In the genomic region with DNA sequence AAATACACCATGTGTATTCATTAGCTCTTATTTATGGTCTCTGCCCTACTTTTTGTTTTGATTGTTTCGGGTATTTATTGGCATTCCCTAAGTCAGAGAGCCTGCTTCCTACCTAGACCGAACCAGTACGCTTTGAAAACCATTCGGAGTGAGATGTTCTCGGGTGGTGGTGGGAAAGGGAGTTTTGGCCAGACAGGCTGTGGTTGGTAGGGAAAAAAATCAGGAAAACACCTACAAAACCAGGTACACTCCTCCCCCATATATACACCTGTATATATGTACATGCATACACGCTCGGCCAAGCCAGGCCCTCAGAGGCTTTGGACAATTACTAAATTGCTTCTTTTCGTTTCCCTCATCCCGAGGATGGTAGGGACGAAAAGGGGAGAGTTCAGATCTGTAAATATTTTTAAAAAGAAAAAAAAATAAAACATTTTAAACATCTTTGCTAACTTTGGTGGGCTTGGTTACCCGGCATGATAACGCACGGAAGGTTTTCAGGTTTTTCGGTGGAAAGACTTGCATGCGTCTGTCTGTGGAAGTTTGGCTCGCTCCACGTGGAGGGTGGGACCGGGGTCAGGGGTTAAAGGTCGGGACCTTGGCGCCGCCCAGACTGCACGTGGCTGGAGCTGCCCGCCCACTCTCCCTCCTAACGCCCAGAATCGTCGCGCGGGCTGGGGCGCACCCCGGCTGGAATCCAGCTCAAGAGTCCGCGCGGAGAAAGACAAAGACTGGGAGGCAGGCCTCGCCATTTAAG, we compare ENCODE assay signal across 10 cellular contexts. TPM values are rescaled to one million over a fixed set of nuclear protein-coding genes. Genes with fewer than 3 reads are reported as not detected.
DNase-seq lines count a peak whose midpoint lies in the region; ATAC-seq, FAIRE-seq and TF ChIP-seq lines count a peak whose summit lies in the region.
"Had no signal": no experiment of that assay in that cellular context is flagged by ENCODE, and none has a peak within 500 bp of the region (broad histone marks: within the 10 kb centered on the region; RNA-seq: fewer than 3 reads in every experiment).

No MANE protein-coding gene starts in this region.

- TF ChIP-seq POLR2A in GM12878 (IDR thresholded peaks at IDR 0.05; ENCODE audit: low read depth, low read length) (no peak), vagina (IDR thresholded peaks at IDR 0.05) (no peak), GM12892 (IDR thresholded peaks at IDR 0.05; ENCODE audit: low read depth, low read length) (no peak)

- RAD21 ChIA-PET in GM12878 (lab: Charles Lee; ENCODE audit: unreplicated experiment), result interaction anchor here (0.8 kb wide), 1 partner anchor 408 kb away, joined by 4 read pairs; no protein-coding TSS in a partner anchor

- peak overlapping the region; percentile 69 for H2AFZ ChIP-seq in GM12878 (ENCODE audit: control insufficient read depth, low read depth, low read length)

- H3K9me3 ChIP-seq in GM12878 (replicated peaks; ENCODE audit: control insufficient read depth, insufficient read depth, low read length), result peaks cover 1% of the 10 kb centered on the region; the same call in 1 of the 3 replicates
- no peaks in the 10 kb centered on the region for H3K9me3 ChIP-seq in mononuclear cell (ENCODE audit: low read depth, low read length)
- no peaks in the 10 kb centered on the region for H3K9me3 ChIP-seq in vagina
- H3K9me3 ChIP-seq: neutrophil had no signal

- no peak for TF ChIP-seq EP300 in GM12878 (IDR thresholded peaks at IDR 0.05; ENCODE audit: borderline replicate concordance in 1 of 2, control insufficient read depth in 1 of 2, low read depth in 2 of 2, low read length in 2 of 2)

- peaks cover 16% of the 10 kb centered on the region for H3K4me1 ChIP-seq in GM12878 (ENCODE audit: control insufficient read depth, insufficient read depth, low read length)
- peaks cover 70% of the 10 kb centered on the region for H3K4me1 ChIP-seq in mononuclear cell (ENCODE audit: insufficient read depth, low read length)
- H3K4me1 ChIP-seq in vagina, result peaks cover 56% of the 10 kb centered on the region

- peaks cover 16 to 19% of the 10 kb centered on the region in 2 experiments for H3K27me3 ChIP-seq in GM12878 (replicated peaks in 1 of 2; ENCODE audit: control insufficient read depth in 2 of 2, insufficient read depth in 2 of 2, low read length in 1 of 2)
- H3K27me3 ChIP-seq in mononuclear cell (ENCODE audit: insufficient read depth, low read length), result peaks cover 76% of the 10 kb centered on the region
- peaks cover 39% of the 10 kb centered on the region for H3K27me3 ChIP-seq in vagina

- TF ChIP-seq CTCF in GM12878 (IDR thresholded peaks at IDR 0.05 in 2 of 3, conservative IDR thresholded peaks at IDR 0.05 in 1 of 3; ENCODE audit: control insufficient read depth in 2 of 3, extremely low read depth in 1 of 3, insufficient read depth in 1 of 3, low read depth in 3 of 3, low read length in 3 of 3) (no peak), vagina (IDR thresholded peaks at IDR 0.05) (no peak)

- H3K27ac ChIP-seq in GM12878 (ENCODE audit: control insufficient read depth, insufficient read depth) (peak overlapping the region; percentile 77), vagina (no peak overlapping the region)
- H3K27ac ChIP-seq: neutrophil had no signal

- peak overlapping the region; percentile 94 for H3K4me2 ChIP-seq in GM12878 (ENCODE audit: control insufficient read depth, insufficient read depth)

- no peaks in the 10 kb centered on the region for H4K20me1 ChIP-seq in GM12878 (ENCODE audit: control insufficient read depth, insufficient read depth)

- DNase-seq in stimulated activated CD4-positive, alpha-beta T cell treated with anti-CD3 and anti-CD28 coated beads, Interleukin-2, amount 100 ng/mL, for 4 hours (ENCODE audit: low read depth), result peak; percentile 56
- DNase-seq in stimulated activated CD4-positive, alpha-beta T cell treated with anti-CD3 and anti-CD28 coated beads, Interleukin-1b, Interleukin-23, amount 100 ng/mL, for 48 hours, result no peak
- no peak for DNase-seq in GM12878 (ENCODE audit: low read depth, low spot score)
- DNase-seq in vagina (ENCODE audit: extremely low spot score in 2 of 2), result no peak
- DNase-seq in AG08396 (ENCODE audit: low spot score), result no peak
- DNase-seq in NCI-H2171 treated with DMSO at 0.1 percent for 48 hours (lab: John Stamatoyannopoulos, UW), result no peak
- no peak for DNase-seq in GM12892 (ENCODE audit: insufficient read length)
- DNase-seq: NCI-H510A had no signal

- POLR2A ChIA-PET in GM12878 (lab: Charles Lee), result no interaction called here

- WGBS in GM12878 (ENCODE audit: insufficient coverage, insufficient replicate concordance, low lambda C conversion rate, missing lambda C conversion rate), result 12% methylated on average over 32 of the region's 34 CpGs

- no peak for FAIRE-seq in GM12878 (lab: Jason Lieb, UNC)
- FAIRE-seq in GM12892 (lab: Jason Lieb, UNC), result no peak

- intact Hi-C loops in GM12878 (cut with micrococcal nuclease; ENCODE audit: unreplicated experiment) (loop anchor here (5.0 kb wide), 2 partner anchors 242 to 402 kb away; no protein-coding TSS in a partner anchor), vagina (cut with DNase I) (no loop called here)

- peak overlapping the region; percentile 70; the same call in 1 of the 2 replicates for H3K4me3 ChIP-seq in GM12878
- H3K4me3 ChIP-seq in mononuclear cell (ENCODE audit: low read length), result peak overlapping the region; percentile 8
- peak overlapping the region; percentile 26 to 37 for H3K4me3 ChIP-seq in vagina

- BruUV-seq in GM12878 (replicated peaks; lab: Mats Ljungman, UMichigan), result no TSS peak

- in situ Hi-C loops in GM12878 (cut with MboI), result loop anchor here (5.0 kb wide), 1 partner anchor 242 kb away; no protein-coding TSS in a partner anchor

- SMC1A ChIA-PET in GM12878 (lab: Charles Lee; ENCODE audit: uncharacterized antibody, unreplicated experiment), result no interaction called here

- no peaks in the 10 kb centered on the region for H3K36me3 ChIP-seq in GM12878 (ENCODE audit: control insufficient read depth in 2 of 2, insufficient read depth in 2 of 2, low read length in 1 of 2)
- no peaks in the 10 kb centered on the region for H3K36me3 ChIP-seq in vagina
- H3K36me3 ChIP-seq: neutrophil had no signal

- no peak for TF ChIP-seq RAD21 in GM12878 (IDR thresholded peaks at IDR 0.05; ENCODE audit: insufficient read depth, low read depth, low read length)

- H3K9ac ChIP-seq in GM12878 (ENCODE audit: control insufficient read depth, insufficient read depth, low read length), result peak overlapping the region; percentile 76

- CTCF ChIA-PET in GM12878 (lab: Yijun Ruan, JAX), result interaction anchor here (0.7 to 1.0 kb wide), 2 partner anchors 12 to 264 kb away, joined by 3 read pairs; no protein-coding TSS in a partner anchor

- ATAC-seq in GM12878, result no peak

- H3K79me2 ChIP-seq in GM12878 (ENCODE audit: control insufficient read depth, insufficient read depth, low read length), result peaks cover 40% of the 10 kb centered on the region

RNA-seq across cellular contexts. Expression of a gene that starts 2.5 kb away (rescaled TPM):
- 0.86 and 1.1 TPM in 2 replicates for total RNA-seq in GM12878 (2013; cell fraction: nucleolus; rRNA removed)
- 12.0 and 16.8 TPM in 2 replicates for total RNA-seq in GM12878 (2014; rRNA removed)
- 3.1 and 4.5 TPM in 2 replicates for total RNA-seq in GM12878 (2014; rRNA removed; fragmentation: Illumina TruSeq; extraction: Trizol)
- 19.8 and 22.0 TPM in 2 replicates for total RNA-seq in GM12878 (2021)
- 0.47 TPM for polyA plus RNA-seq in GM12878 (2011; ENCODE audit: low read depth)
- polyA plus RNA-seq in GM12878 (2011; rRNA removed), result not detected in 2 replicates
- 0.08 and 0.10 TPM in 2 replicates for polyA plus RNA-seq in GM12878 (2011; cell fraction: cytosol; rRNA removed)
- 0.10 and 0.15 TPM in 2 replicates for polyA plus RNA-seq in GM12878 (2011; cell fraction: nucleus; rRNA removed)
- polyA plus RNA-seq in GM12878 (2012), result 3.6 and 5.8 TPM in 2 replicates
- 2.8 and 2.9 TPM in 2 replicates for polyA plus RNA-seq in GM12878 (2014; fragmentation: Illumina TruSeq; extraction: Trizol)
- polyA plus RNA-seq in GM12878 (2014; fragmentation: Nextera tagmentation; extraction: Ambion mirVana), result 1 to 10 TPM; 1.4 to 3.0 TPM
- 23.6 and 26.4 TPM in 2 replicates for polyA plus RNA-seq in GM12878 (2014; rRNA removed)
- 10 to 100 TPM; 30.6 to 31.3 TPM for polyA plus RNA-seq in GM12878 (2016; fragmentation: Nextera tagmentation; extraction: Ambion mirVana)
- 0.15 TPM in 1 of 2 replicates, not detected in the other for polyA minus RNA-seq in GM12878 (2011; rRNA and poly(A)+ RNA removed)
- polyA minus RNA-seq in GM12878 (2011; cell fraction: cytosol; rRNA and poly(A)+ RNA removed), result not detected in 2 replicates
- polyA minus RNA-seq in GM12878 (2011; cell fraction: nucleus; rRNA and poly(A)+ RNA removed), result not detected in 2 replicates
- total RNA-seq in mononuclear cell, result not detected
- not detected for total RNA-seq in vagina
- 3.0 TPM for polyA plus RNA-seq in GM12892 (2012; ENCODE audit: missing spikeins)

RNA-seq across cellular contexts. Expression of a gene that starts 3.8 kb away (rescaled TPM):
- total RNA-seq in GM12878 (2013; cell fraction: nucleolus; rRNA removed), result 259 and 269 TPM in 2 replicates
- total RNA-seq in GM12878 (2014; rRNA removed) (471 and 555 TPM in 2 replicates), GM12878 (2014; rRNA removed; fragmentation: Illumina TruSeq; extraction: Trizol) (248 and 262 TPM in 2 replicates), GM12878 (2021) (252 and 260 TPM in 2 replicates), mononuclear cell (99.9 TPM), vagina (128 TPM)
- 91.1 TPM for polyA plus RNA-seq in GM12878 (2011; ENCODE audit: low read depth)
- polyA plus RNA-seq in GM12878 (2011; rRNA removed) (312 and 334 TPM in 2 replicates), GM12878 (2014; fragmentation: Illumina TruSeq; extraction: Trizol) (228 and 312 TPM in 2 replicates), GM12878 (2014; fragmentation: Nextera tagmentation; extraction: Ambion mirVana) (1,000 to 10,000 TPM in 1 of 2 experiments, 100 to 1,000 TPM in 1; 648 to 1,126 TPM), GM12878 (2014; rRNA removed) (395 and 513 TPM in 2 replicates), GM12878 (2016; fragmentation: Nextera tagmentation; extraction: Ambion mirVana) (100 to 1,000 TPM; 487 to 530 TPM)
- 276 and 371 TPM in 2 replicates for polyA plus RNA-seq in GM12878 (2011; cell fraction: cytosol; rRNA removed)
- polyA plus RNA-seq in GM12878 (2011; cell fraction: nucleus; rRNA removed), result 512 and 524 TPM in 2 replicates
- polyA plus RNA-seq in GM12878 (2012), result 164 and 233 TPM in 2 replicates
- polyA minus RNA-seq in GM12878 (2011; rRNA and poly(A)+ RNA removed), result 402 and 493 TPM in 2 replicates
- 129 and 154 TPM in 2 replicates for polyA minus RNA-seq in GM12878 (2011; cell fraction: cytosol; rRNA and poly(A)+ RNA removed)
- 259 and 337 TPM in 2 replicates for polyA minus RNA-seq in GM12878 (2011; cell fraction: nucleus; rRNA and poly(A)+ RNA removed)
- polyA plus RNA-seq in GM12892 (2012; ENCODE audit: missing spikeins), result 165 TPM

RNA-seq across cellular contexts. Expression of a gene that starts 14.6 kb away (rescaled TPM):
- total RNA-seq in GM12878 (2013; cell fraction: nucleolus; rRNA removed), result 8.9 and 12.1 TPM in 2 replicates
- total RNA-seq in GM12878 (2014; rRNA removed) (29.6 and 32.8 TPM in 2 replicates), GM12878 (2014; rRNA removed; fragmentation: Illumina TruSeq; extraction: Trizol) (3.5 and 4.8 TPM in 2 replicates), GM12878 (2021) (54.6 and 60.5 TPM in 2 replicates), mononuclear cell (not detected), vagina (not detected)
- polyA plus RNA-seq in GM12878 (2011; ENCODE audit: low read depth), result 2.1 TPM
- polyA plus RNA-seq in GM12878 (2011; rRNA removed) (0.19 and 0.65 TPM in 2 replicates), GM12878 (2014; fragmentation: Illumina TruSeq; extraction: Trizol) (0.27 and 0.63 TPM in 2 replicates), GM12878 (2014; fragmentation: Nextera tagmentation; extraction: Ambion mirVana) (not detected), GM12878 (2014; rRNA removed) (34.3 and 38.6 TPM in 2 replicates), GM12878 (2016; fragmentation: Nextera tagmentation; extraction: Ambion mirVana) (10 to 100 TPM; 14.0 to 16.6 TPM)
- 1.3 and 2.9 TPM in 2 replicates for polyA plus RNA-seq in GM12878 (2011; cell fraction: cytosol; rRNA removed)
- polyA plus RNA-seq in GM12878 (2011; cell fraction: nucleus; rRNA removed), result 1.4 and 3.6 TPM in 2 replicates
- 8.8 and 9.0 TPM in 2 replicates for polyA plus RNA-seq in GM12878 (2012)
- 0.29 and 1.0 TPM in 2 replicates for polyA minus RNA-seq in GM12878 (2011; rRNA and poly(A)+ RNA removed)
- 3.2 and 4.4 TPM in 2 replicates for polyA minus RNA-seq in GM12878 (2011; cell fraction: cytosol; rRNA and poly(A)+ RNA removed)
- polyA minus RNA-seq in GM12878 (2011; cell fraction: nucleus; rRNA and poly(A)+ RNA removed), result 1.3 and 1.7 TPM in 2 replicates
- 0.47 TPM for polyA plus RNA-seq in GM12892 (2012; ENCODE audit: missing spikeins)

Comparison
In these comparisons a context has a peak if more than half of its experiments do, and no peak if none do; other contexts are left out.
1. H3K4me3 ChIP-seq: peak in every context shown above with its lines; median percentile 70 in GM12878; 32 in vagina; 8 in mononuclear cell.